In the genomic region with DNA sequence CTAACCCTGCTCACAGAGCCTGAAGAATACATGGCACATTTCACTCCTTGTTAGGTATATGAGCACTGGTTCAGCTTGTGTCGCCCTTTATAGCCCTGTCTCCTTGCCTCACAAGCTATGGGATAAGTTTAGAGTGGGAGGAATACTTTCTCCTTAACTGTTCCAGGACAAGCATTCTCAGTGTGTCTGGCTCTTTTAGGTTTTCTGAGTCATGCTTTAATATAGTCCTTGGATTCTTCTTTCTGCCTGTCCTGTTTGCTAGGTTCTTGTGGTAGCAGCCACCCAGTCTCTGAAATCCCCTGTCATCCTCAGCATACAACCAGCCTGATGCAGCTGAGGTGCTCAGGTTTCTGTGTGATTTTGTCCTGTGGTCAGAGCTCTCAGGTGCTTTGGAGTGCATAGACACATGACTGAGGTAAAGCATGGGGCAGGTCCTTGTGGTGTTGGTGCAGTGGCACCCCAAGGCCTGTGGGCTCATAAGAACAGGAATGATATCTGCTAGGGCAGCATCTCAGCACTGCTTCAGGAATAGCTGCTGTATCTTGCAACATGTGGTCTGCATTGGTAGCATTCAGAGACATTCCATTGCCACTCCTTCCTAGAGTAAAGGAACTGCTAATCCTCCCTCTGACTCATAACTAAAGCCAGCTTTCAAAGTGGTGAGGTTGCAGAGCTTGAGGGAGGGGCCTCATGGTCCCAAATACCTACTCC, we compare ENCODE assay signal across 12 cellular contexts. TPM values are rescaled to one million over a fixed set of nuclear protein-coding genes. Genes with fewer than 3 reads are reported as not detected.
DNase-seq lines count a peak whose midpoint lies in the region; ATAC-seq and TF ChIP-seq lines count a peak whose summit lies in the region.
"Had no signal": no experiment of that assay in that cellular context is flagged by ENCODE, and none has a peak within 500 bp of the region (broad histone marks: within the 10 kb centered on the region; RNA-seq: fewer than 3 reads in every experiment).

No MANE protein-coding gene starts in this region.

- H3K9me2 ChIP-seq in HCT116 (ENCODE audit: insufficient read depth) = no peaks in the 10 kb centered on the region

- POLR2A ChIA-PET in A673 (lab: Charles Lee; ENCODE audit: low non-redundant PET) = no interaction called here
- POLR2A ChIA-PET in HCT116 (lab: Charles Lee) = interaction anchor here (1.3 kb wide), 1 partner anchor 20 kb away, joined by 3 read pairs; no protein-coding TSS in a partner anchor
- POLR2A ChIA-PET in WTC11 (lab: Charles Lee) = no interaction called here

- peak overlapping the region; percentile 65 for H3K4me2 ChIP-seq in HCT116 (ENCODE audit: low read length)

- peak overlapping the region; percentile 55 for H2AFZ ChIP-seq in HCT116 (ENCODE audit: low read depth, low read length, poor library complexity, severe bottlenecking)

- H3K36me3 ChIP-seq in A673 (ENCODE audit: insufficient read depth, low read length, poor library complexity, severe bottlenecking) (no peaks in the 10 kb centered on the region), HCT116 (ENCODE audit: control insufficient read depth in 1 of 2, insufficient read depth in 2 of 2, low read length in 2 of 2) (no peaks in the 10 kb centered on the region), ascending aorta (no peaks in the 10 kb centered on the region)
- H3K36me3 ChIP-seq: cardiac muscle cell had no signal

- peaks cover 25% of the 10 kb centered on the region for H3K9me3 Mint-ChIP-seq in WTC11

- no peaks in the 10 kb centered on the region for H3K27me3 Mint-ChIP-seq in WTC11 (ENCODE audit: low read depth)

- RAD21 ChIA-PET in HCT116 (lab: Charles Lee; ENCODE audit: low non-redundant PET in 1 of 2, low total read pairs in 2 of 2, uncharacterized antibody in 2 of 2, unreplicated experiment in 2 of 2) = interaction anchor here in 1 of 2 experiments (1.0 kb wide), 1 partner anchor 11 kb away, joined by 4 read pairs; no protein-coding TSS in a partner anchor

- no peak for TF ChIP-seq POLR2A in HCT116 (IDR thresholded peaks at IDR 0.05; ENCODE audit: borderline replicate concordance, extremely low read depth, insufficient read depth, insufficient read length)

- H3K4me3 Mint-ChIP-seq in WTC11 = no peak overlapping the region
- H3K4me3 Mint-ChIP-seq: activated CD4-positive, alpha-beta memory T cell treated with anti-CD3 and anti-CD28 coated beads for 36 hours had no signal

- H3K27ac ChIP-seq in A673 (ENCODE audit: low read depth, low read length, poor library complexity, severe bottlenecking) (no peak overlapping the region), HCT116 (ENCODE audit: low read depth, low read length) (no peak overlapping the region), ascending aorta (no peak overlapping the region)
- H3K27ac ChIP-seq: cardiac muscle cell had no signal

- no peak overlapping the region for H3K4me3 ChIP-seq in A673 (ENCODE audit: low read depth, low read length, poor library complexity, severe bottlenecking)
- peak overlapping the region in 1 of 2 experiments; percentile 31; a peak in 1 of 4 replicates for H3K4me3 ChIP-seq in HCT116 (replicated peaks in 1 of 2; ENCODE audit: low read depth in 1 of 2, low read length in 2 of 2)
- no peak overlapping the region for H3K4me3 ChIP-seq in ascending aorta
- H3K4me3 ChIP-seq: cardiac muscle cell had no signal

- no peak overlapping the region; the same call in 1 of the 2 replicates for H3K9ac ChIP-seq in HCT116 (ENCODE audit: low read length)

- ATAC-seq in HCT116 (peak; percentile 92), WTC11 (peak; percentile 69)

- peak; percentile 62 for DNase-seq in A673 (ENCODE audit: low spot score)
- peak; percentile 51 for DNase-seq in HCT116 (ENCODE audit: low read depth, low spot score)
- DNase-seq in WTC11 (ENCODE audit: low spot score) = no peak
- DNase-seq in iris pigment epithelial cell (ENCODE audit: low read depth) = peak; percentile 98
- no peak for DNase-seq in hypothalamus (lab: John Stamatoyannopoulos, UW)
- no peak for DNase-seq in NK-92 (lab: John Stamatoyannopoulos, UW; ENCODE audit: unreplicated experiment)
- DNase-seq in effector CD8-positive, alpha-beta T cell (lab: John Stamatoyannopoulos, UW) = no peak
- no peak for DNase-seq in ascending aorta (ENCODE audit: low spot score in 2 of 2)
- DNase-seq: activated CD4-positive, alpha-beta memory T cell treated with anti-CD3 and anti-CD28 coated beads for 36 hours; stimulated activated naive CD4-positive, alpha-beta T cell treated with Interleukin-2 at 50 U/mL for 16 hours had no signal

- TF ChIP-seq RAD21 in HCT116 (IDR thresholded peaks at IDR 0.05; ENCODE audit: low read depth) = no peak

- H3K36me3 Mint-ChIP-seq in WTC11 = peaks cover 10% of the 10 kb centered on the region
- H3K36me3 Mint-ChIP-seq: activated CD4-positive, alpha-beta memory T cell treated with anti-CD3 and anti-CD28 coated beads for 36 hours had no signal

- BruUV-seq in A673 (replicated peaks; lab: Mats Ljungman, UMichigan) = no TSS peak
- BruUV-seq in HCT116 (replicated peaks; lab: Mats Ljungman, UMichigan) = no TSS peak

- H3K27ac Mint-ChIP-seq in WTC11 = no peak overlapping the region
- H3K27ac Mint-ChIP-seq: activated CD4-positive, alpha-beta memory T cell treated with anti-CD3 and anti-CD28 coated beads for 36 hours had no signal

- H3K9me3 ChIP-seq in A673 (ENCODE audit: low read depth, low read length, poor library complexity, severe bottlenecking) (no peaks in the 10 kb centered on the region), HCT116 (ENCODE audit: control insufficient read depth in 1 of 2, insufficient read depth in 1 of 2, low read depth in 1 of 2, low read length in 2 of 2) (no peaks in the 10 kb centered on the region), ascending aorta (peaks cover 0 to 4% of the 10 kb centered on the region in 2 donors)

- TF ChIP-seq CTCF in A673 (conservative IDR thresholded peaks at IDR 0.05; ENCODE audit: low read depth, low read length) (no peak), HCT116 (IDR thresholded peaks at IDR 0.05 in 2 of 3, conservative IDR thresholded peaks at IDR 0.05 in 1 of 3; ENCODE audit: borderline replicate concordance in 1 of 3, insufficient read depth in 1 of 3, low read depth in 2 of 3, low read length in 2 of 3) (no peak), WTC11 (IDR thresholded peaks at IDR 0.05) (no peak), ascending aorta (IDR thresholded peaks at IDR 0.05) (no peak)

- H3K4me1 Mint-ChIP-seq in WTC11 = no peaks in the 10 kb centered on the region; the same call in 1 of the 2 replicates

- no peaks in the 10 kb centered on the region for H3K4me1 ChIP-seq in A673 (ENCODE audit: insufficient read depth, low read length, poor library complexity, severe bottlenecking)
- peaks cover 8 to 19% of the 10 kb centered on the region in 2 experiments; a peak in 3 of 4 replicates for H3K4me1 ChIP-seq in HCT116 (ENCODE audit: control insufficient read depth in 1 of 2, insufficient read depth in 2 of 2, low read length in 2 of 2)
- no peaks in the 10 kb centered on the region for H3K4me1 ChIP-seq in ascending aorta

- H3K79me2 ChIP-seq in HCT116 (ENCODE audit: insufficient read depth, low read length) = no peaks in the 10 kb centered on the region

- H3K27me3 ChIP-seq in A673 (replicated peaks; ENCODE audit: insufficient read depth, low read depth, low read length, poor library complexity) = no peaks in the 10 kb centered on the region
- no peaks in the 10 kb centered on the region for H3K27me3 ChIP-seq in HCT116 (ENCODE audit: insufficient read depth, low read length)
- H3K27me3 ChIP-seq in ascending aorta = no peaks in the 10 kb centered on the region
- H3K27me3 ChIP-seq: cardiac muscle cell had no signal

- intact Hi-C loops in A673 (cut with micrococcal nuclease; ENCODE audit: unreplicated experiment) (no loop called here), HCT116 (cut with micrococcal nuclease) (no loop called here), ascending aorta (cut with DNase I) (no loop called here)

- H4K20me1 ChIP-seq in HCT116 (ENCODE audit: insufficient read depth) = no peaks in the 10 kb centered on the region

- CTCF ChIA-PET in A673 (lab: Charles Lee) = interaction anchor here (1.2 to 1.5 kb wide), 2 partner anchors 11 to 198 kb away, joined by 3 to 5 read pairs; no protein-coding TSS in a partner anchor
- CTCF ChIA-PET in HCT116 (lab: Charles Lee) = interaction anchor here (0.7 to 3.0 kb wide), 7 partner anchors 10 to 703 kb away, joined by 3 to 16 read pairs (median 3); no protein-coding TSS in a partner anchor
- CTCF ChIA-PET in WTC11 (lab: Charles Lee) = interaction anchor here (0.7 to 2.8 kb wide), 4 partner anchors 11 to 76 kb away, joined by 3 to 21 read pairs (median 6); no protein-coding TSS in a partner anchor

TF ChIP-seq in HCT116, 20 proteins besides CTCF, POLR2A, EP300 and RAD21:
- TF ChIP-seq FOSL1 (IDR thresholded peaks at IDR 0.05; ENCODE audit: low read depth) (0 out of 2 replicates have a peak, but pooled peaks have one; percentile 19), JUND (IDR thresholded peaks at IDR 0.05) (peak; percentile 47; the same call in 1 of the 2 replicates), SP1 (IDR thresholded peaks at IDR 0.05; ENCODE audit: low read depth) (peak; percentile 45), ZNF274 (IDR thresholded peaks at IDR 0.05; ENCODE audit: low read depth, low read length) (no peak), ZFX (IDR thresholded peaks at IDR 0.05) (no peak)
- TF ChIP-seq, protein P1, sequence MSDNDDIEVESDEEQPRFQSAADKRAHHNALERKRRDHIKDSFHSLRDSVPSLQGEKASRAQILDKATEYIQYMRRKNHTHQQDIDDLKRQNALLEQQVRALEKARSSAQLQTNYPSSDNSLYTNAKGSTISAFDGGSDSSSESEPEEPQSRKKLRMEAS (IDR thresholded peaks at IDR 0.05) = peak; percentile 33; the same call in 1 of the 2 replicates
TF ChIP-seq in HCT116: peak in this region for 4.

TF ChIP-seq in WTC11, 78 proteins besides CTCF, POLR2A, EP300 and RAD21 (continues in another document):
- no peak for TF ChIP-seq NFYB (CRISPR knock-in tag; conservative IDR thresholded peaks at IDR 0.05; ENCODE audit: low read depth)
- TF ChIP-seq, protein P1 (CRISPR knock-in tag; IDR thresholded peaks at IDR 0.05) = no peak
- TF ChIP-seq GRHL2 (CRISPR knock-in tag; IDR thresholded peaks at IDR 0.05; ENCODE audit: insufficient replicate concordance, severe bottlenecking) = no peak

RNA-seq across cellular contexts. Expression of gene CASQ2, which starts 14.2 kb away (rescaled TPM):
- total RNA-seq in A673 (2021) (0.15 and 0.52 TPM in 2 replicates), HCT116 (2021; ENCODE audit: unreplicated experiment) (not detected), WTC11 (2021) (0.09 TPM in 1 of 3 replicates, not detected in the others), ascending aorta (3.8 TPM)
- polyA plus RNA-seq in HCT116 (2012) = not detected in 2 replicates
- total RNA-seq: activated CD4-positive, alpha-beta memory T cell treated with anti-CD3 and anti-CD28 coated beads for 36 hours; OCI-LY7 had no signal

RNA-seq across cellular contexts. Expression of gene NHLH2, which starts 58.2 kb away (rescaled TPM):
- total RNA-seq in A673 (2021) = not detected in 2 replicates
- total RNA-seq in HCT116 (2021; ENCODE audit: unreplicated experiment) = not detected
- not detected in 2 replicates for polyA plus RNA-seq in HCT116 (2012)
- 1.8 to 4.3 TPM (median 2.2 TPM) in 3 replicates for total RNA-seq in WTC11 (2021)
- total RNA-seq in ascending aorta = not detected
- total RNA-seq: activated CD4-positive, alpha-beta memory T cell treated with anti-CD3 and anti-CD28 coated beads for 36 hours; cardiac muscle cell; OCI-LY7 had no signal
- polyA plus RNA-seq: cardiac muscle cell had no signal

Comparison
In these comparisons a context has a peak if more than half of its experiments do, and no peak if none do; other contexts are left out.
1. DNase-seq: peak in A673 (single experiment), HCT116 (single experiment) and iris pigment epithelial cell (single experiment); none in WTC11 (single experiment), hypothalamus (0 of 51), NK-92 (single experiment), effector CD8-positive, alpha-beta T cell (single experiment) and ascending aorta (0 of 2).